ENCODE assay signal across 1 cellular context in the genomic region with DNA sequence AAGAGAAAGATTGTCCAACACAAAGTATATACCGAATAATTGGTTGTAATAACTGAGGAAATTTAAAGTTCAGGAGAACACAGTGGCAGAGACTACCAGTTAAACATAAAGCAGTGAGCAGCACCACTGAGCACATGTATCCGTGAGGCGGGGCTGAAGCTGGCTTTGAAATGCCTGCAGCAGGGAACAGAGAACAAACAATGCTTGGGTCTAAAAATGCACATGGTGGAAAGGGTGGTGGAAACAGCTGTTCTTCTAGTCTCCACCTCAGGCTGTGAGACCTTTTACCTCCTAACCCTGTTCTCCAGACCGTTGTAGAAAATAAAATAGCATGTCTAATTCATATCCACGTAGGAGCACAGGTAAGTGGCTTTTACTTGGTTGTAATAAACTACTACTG.
A peak's percentile ranks its signal among the peaks of the same experiment; 100 is the strongest.
TF ChIP-seq lines count a peak whose summit lies in the region.

No MANE protein-coding gene starts in this region.

TF ChIP-seq in HepG2, 621 proteins besides CTCF, POLR2A, EP300 and RAD21 (continues in another document):
- TF ChIP-seq, protein P1, sequence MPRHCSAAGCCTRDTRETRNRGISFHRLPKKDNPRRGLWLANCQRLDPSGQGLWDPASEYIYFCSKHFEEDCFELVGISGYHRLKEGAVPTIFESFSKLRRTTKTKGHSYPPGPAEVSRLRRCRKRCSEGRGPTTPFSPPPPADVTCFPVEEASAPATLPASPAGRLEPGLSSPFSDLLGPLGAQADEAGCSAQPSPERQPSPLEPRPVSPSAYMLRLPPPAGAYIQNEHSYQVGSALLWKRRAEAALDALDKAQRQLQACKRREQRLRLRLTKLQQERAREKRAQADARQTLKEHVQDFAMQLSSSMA (CRISPR knock-in tag; IDR thresholded peaks at IDR 0.05): no peak
- no peak for TF ChIP-seq CREB1 (IDR thresholded peaks at IDR 0.05)
- no peak for TF ChIP-seq CREB1 (CRISPR knock-in tag; IDR thresholded peaks at IDR 0.05)
- TF ChIP-seq SOX6 (IDR thresholded peaks at IDR 0.05): no peak
- TF ChIP-seq SOX6 (CRISPR knock-in tag; IDR thresholded peaks at IDR 0.05): peak; percentile 30; the same call in 1 of the 2 replicates
- TF ChIP-seq TEAD3 (CRISPR knock-in tag; optimal IDR thresholded peaks at IDR 0.05; ENCODE audit: borderline replicate concordance): peak; percentile 53
- no peak for TF ChIP-seq ZNF792 (CRISPR knock-in tag; IDR thresholded peaks at IDR 0.05)
- TF ChIP-seq ZFY (CRISPR knock-in tag; IDR thresholded peaks at IDR 0.05): no peak
- no peak for TF ChIP-seq ZSCAN21 (CRISPR knock-in tag; IDR thresholded peaks at IDR 0.05; ENCODE audit: borderline replicate concordance)
- TF ChIP-seq, protein P2, sequence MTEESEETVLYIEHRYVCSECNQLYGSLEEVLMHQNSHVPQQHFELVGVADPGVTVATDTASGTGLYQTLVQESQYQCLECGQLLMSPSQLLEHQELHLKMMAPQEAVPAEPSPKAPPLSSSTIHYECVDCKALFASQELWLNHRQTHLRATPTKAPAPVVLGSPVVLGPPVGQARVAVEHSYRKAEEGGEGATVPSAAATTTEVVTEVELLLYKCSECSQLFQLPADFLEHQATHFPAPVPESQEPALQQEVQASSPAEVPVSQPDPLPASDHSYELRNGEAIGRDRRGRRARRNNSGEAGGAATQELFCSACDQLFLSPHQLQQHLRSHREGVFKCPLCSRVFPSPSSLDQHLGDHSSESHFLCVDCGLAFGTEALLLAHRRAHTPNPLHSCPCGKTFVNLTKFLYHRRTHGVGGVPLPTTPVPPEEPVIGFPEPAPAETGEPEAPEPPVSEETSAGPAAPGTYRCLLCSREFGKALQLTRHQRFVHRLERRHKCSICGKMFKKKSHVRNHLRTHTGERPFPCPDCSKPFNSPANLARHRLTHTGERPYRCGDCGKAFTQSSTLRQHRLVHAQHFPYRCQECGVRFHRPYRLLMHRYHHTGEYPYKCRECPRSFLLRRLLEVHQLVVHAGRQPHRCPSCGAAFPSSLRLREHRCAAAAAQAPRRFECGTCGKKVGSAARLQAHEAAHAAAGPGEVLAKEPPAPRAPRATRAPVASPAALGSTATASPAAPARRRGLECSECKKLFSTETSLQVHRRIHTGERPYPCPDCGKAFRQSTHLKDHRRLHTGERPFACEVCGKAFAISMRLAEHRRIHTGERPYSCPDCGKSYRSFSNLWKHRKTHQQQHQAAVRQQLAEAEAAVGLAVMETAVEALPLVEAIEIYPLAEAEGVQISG (CRISPR knock-in tag; IDR thresholded peaks at IDR 0.05): 0 out of 2 replicates have a peak, but pooled peaks have one; percentile 15
- TF ChIP-seq, protein P3, sequence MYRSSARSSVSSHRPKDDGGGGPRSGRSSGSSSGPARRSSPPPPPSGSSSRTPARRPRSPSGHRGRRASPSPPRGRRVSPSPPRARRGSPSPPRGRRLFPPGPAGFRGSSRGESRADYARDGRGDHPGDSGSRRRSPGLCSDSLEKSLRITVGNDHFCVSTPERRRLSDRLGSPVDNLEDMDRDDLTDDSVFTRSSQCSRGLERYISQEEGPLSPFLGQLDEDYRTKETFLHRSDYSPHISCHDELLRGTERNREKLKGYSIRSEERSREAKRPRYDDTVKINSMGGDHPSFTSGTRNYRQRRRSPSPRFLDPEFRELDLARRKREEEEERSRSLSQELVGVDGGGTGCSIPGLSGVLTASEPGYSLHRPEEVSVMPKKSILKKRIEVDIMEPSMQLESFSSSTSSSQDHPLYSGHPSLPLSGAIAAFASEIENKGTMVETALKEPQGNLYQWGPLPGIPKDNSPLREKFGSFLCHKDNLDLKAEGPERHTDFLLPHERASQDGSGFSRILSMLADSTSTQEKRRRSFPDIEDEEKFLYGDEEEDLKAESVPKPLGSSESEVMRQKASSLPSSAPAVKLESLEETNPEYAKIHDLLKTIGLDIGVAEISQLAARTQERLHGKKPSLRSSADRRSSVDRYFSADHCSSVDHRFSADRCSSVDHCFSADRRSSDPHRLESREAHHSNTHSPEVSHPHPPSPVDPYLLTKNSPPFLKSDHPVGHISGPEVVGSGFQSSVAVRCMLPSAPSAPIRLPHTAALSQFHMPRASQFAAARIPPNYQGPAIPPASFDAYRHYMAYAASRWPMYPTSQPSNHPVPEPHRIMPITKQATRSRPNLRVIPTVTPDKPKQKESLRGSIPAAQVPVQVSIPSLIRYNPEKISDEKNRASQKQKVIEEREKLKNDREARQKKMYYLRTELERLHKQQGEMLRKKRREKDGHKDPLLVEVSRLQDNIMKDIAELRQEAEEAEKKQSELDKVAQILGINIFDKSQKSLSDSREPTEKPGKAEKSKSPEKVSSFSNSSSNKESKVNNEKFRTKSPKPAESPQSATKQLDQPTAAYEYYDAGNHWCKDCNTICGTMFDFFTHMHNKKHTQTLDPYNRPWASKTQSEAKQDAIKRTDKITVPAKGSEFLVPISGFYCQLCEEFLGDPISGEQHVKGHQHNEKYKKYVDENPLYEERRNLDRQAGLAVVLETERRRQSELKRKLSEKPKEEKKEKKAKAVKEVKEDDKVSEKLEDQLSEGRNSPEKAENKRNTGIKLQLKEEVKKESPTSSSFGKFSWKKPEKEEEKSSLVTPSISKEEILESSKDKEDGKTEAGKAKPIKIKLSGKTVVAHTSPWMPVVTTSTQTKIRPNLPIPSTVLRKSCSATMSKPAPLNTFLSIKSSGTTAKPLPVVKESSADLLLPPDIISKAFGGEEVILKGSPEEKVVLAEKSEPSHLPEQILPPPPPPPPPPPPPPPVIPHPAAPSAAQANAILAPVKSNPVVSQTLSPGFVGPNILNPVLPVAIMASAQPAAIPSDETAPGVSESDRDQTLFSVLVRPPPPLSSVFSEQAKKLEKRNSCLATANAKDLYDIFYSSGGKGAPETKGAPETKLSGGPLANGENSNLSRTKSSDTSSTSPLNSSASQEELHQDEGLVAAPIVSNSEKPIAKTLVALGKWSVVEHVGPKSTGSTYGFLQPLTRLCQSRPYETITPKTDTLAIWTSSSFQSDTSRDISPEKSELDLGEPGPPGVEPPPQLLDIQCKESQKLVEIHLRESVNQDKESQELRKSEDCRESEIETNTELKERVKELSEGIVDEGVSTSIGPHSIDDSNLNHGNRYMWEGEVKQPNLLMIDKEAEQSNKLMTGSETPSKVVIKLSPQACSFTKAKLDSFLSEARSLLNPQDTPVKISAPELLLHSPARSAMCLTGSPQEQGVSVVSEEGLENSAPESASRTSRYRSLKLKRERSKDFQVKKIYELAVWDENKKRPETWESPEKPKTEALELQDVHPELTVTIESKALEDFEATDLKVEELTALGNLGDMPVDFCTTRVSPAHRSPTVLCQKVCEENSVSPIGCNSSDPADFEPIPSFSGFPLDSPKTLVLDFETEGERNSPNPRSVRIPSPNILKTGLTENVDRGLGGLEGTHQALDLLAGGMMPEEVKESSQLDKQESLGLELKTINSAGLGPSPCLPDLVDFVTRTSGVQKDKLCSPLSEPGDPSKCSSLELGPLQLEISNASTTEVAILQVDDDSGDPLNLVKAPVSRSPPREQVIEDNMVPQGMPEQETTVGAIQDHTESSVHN (CRISPR knock-in tag; IDR thresholded peaks at IDR 0.05): no peak
- TF ChIP-seq DNMT1 (CRISPR knock-in tag; IDR thresholded peaks at IDR 0.05): no peak
- TF ChIP-seq FOXK1 (CRISPR knock-in tag; IDR thresholded peaks at IDR 0.05; ENCODE audit: borderline replicate concordance, low read depth): no peak
- TF ChIP-seq ERF (CRISPR knock-in tag; IDR thresholded peaks at IDR 0.05): peak; percentile 27; the same call in 1 of the 2 replicates
- TF ChIP-seq, protein P4, sequence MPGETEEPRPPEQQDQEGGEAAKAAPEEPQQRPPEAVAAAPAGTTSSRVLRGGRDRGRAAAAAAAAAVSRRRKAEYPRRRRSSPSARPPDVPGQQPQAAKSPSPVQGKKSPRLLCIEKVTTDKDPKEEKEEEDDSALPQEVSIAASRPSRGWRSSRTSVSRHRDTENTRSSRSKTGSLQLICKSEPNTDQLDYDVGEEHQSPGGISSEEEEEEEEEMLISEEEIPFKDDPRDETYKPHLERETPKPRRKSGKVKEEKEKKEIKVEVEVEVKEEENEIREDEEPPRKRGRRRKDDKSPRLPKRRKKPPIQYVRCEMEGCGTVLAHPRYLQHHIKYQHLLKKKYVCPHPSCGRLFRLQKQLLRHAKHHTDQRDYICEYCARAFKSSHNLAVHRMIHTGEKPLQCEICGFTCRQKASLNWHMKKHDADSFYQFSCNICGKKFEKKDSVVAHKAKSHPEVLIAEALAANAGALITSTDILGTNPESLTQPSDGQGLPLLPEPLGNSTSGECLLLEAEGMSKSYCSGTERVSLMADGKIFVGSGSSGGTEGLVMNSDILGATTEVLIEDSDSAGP (CRISPR knock-in tag; IDR thresholded peaks at IDR 0.05; ENCODE audit: borderline replicate concordance): no peak
- 0 out of 2 replicates have a peak, but pooled peaks have one; percentile 9 for TF ChIP-seq THAP11 (CRISPR knock-in tag; IDR thresholded peaks at IDR 0.05)
- TF ChIP-seq RXRA (CRISPR knock-in tag; IDR thresholded peaks at IDR 0.05): no peak
- no peak for TF ChIP-seq HNRNPH1 (optimal IDR thresholded peaks at IDR 0.05; ENCODE audit: low read depth, low read length)
- peak; percentile 11; the same call in 1 of the 2 replicates for TF ChIP-seq RARA (CRISPR knock-in tag; IDR thresholded peaks at IDR 0.05)
- no peak for TF ChIP-seq ARNTL (CRISPR knock-in tag; IDR thresholded peaks at IDR 0.05)
- TF ChIP-seq SRY (CRISPR knock-in tag; IDR thresholded peaks at IDR 0.05): no peak
- TF ChIP-seq HNRNPK (IDR thresholded peaks at IDR 0.05; ENCODE audit: low read depth, low read length, poor library complexity, severe bottlenecking): no peak
- TF ChIP-seq FOXM1 (CRISPR knock-in tag; IDR thresholded peaks at IDR 0.05): no peak
- 0 out of 2 replicates have a peak, but pooled peaks have one; percentile 3 for TF ChIP-seq SMC3 (IDR thresholded peaks at IDR 0.05; ENCODE audit: low read length)
- TF ChIP-seq YEATS4 (CRISPR knock-in tag; IDR thresholded peaks at IDR 0.05; ENCODE audit: borderline replicate concordance): peak; percentile 46; the same call in 1 of the 2 replicates
- peak; percentile 71 for TF ChIP-seq MYC (CRISPR knock-in tag; IDR thresholded peaks at IDR 0.05; ENCODE audit: borderline replicate concordance)
- TF ChIP-seq ZNF160 (CRISPR knock-in tag; IDR thresholded peaks at IDR 0.05): no peak
- TF ChIP-seq, protein P5, sequence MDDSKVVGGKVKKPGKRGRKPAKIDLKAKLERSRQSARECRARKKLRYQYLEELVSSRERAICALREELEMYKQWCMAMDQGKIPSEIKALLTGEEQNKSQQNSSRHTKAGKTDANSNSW (CRISPR knock-in tag; IDR thresholded peaks at IDR 0.05; ENCODE audit: borderline replicate concordance): no peak
- TF ChIP-seq, protein P6, sequence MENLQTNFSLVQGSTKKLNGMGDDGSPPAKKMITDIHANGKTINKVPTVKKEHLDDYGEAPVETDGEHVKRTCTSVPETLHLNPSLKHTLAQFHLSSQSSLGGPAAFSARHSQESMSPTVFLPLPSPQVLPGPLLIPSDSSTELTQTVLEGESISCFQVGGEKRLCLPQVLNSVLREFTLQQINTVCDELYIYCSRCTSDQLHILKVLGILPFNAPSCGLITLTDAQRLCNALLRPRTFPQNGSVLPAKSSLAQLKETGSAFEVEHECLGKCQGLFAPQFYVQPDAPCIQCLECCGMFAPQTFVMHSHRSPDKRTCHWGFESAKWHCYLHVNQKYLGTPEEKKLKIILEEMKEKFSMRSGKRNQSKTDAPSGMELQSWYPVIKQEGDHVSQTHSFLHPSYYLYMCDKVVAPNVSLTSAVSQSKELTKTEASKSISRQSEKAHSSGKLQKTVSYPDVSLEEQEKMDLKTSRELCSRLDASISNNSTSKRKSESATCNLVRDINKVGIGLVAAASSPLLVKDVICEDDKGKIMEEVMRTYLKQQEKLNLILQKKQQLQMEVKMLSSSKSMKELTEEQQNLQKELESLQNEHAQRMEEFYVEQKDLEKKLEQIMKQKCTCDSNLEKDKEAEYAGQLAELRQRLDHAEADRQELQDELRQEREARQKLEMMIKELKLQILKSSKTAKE (CRISPR knock-in tag; IDR thresholded peaks at IDR 0.05; ENCODE audit: borderline replicate concordance): no peak
- no peak for TF ChIP-seq ZNF562 (CRISPR knock-in tag; IDR thresholded peaks at IDR 0.05; ENCODE audit: borderline replicate concordance)
- TF ChIP-seq, protein P7, sequence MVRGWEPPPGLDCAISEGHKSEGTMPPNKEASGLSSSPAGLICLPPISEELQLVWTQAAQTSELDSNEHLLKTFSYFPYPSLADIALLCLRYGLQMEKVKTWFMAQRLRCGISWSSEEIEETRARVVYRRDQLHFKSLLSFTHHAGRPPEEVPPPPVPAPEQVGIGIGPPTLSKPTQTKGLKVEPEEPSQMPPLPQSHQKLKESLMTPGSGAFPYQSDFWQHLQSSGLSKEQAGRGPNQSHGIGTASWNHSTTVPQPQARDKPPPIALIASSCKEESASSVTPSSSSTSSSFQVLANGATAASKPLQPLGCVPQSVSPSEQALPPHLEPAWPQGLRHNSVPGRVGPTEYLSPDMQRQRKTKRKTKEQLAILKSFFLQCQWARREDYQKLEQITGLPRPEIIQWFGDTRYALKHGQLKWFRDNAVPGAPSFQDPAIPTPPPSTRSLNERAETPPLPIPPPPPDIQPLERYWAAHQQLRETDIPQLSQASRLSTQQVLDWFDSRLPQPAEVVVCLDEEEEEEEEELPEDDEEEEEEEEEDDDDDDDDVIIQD (CRISPR knock-in tag; IDR thresholded peaks at IDR 0.05; ENCODE audit: low read depth): peak; percentile 43; the same call in 1 of the 2 replicates
- peak; percentile 48; the same call in 1 of the 3 replicates for TF ChIP-seq MXI1 (IDR thresholded peaks at IDR 0.05; ENCODE audit: borderline replicate concordance, low read depth, low read length)
- TF ChIP-seq ZNF501 (CRISPR knock-in tag; IDR thresholded peaks at IDR 0.05): no peak
- no peak for TF ChIP-seq ZFAT (CRISPR knock-in tag; conservative IDR thresholded peaks at IDR 0.05)
- TF ChIP-seq ZNF644 (CRISPR knock-in tag; IDR thresholded peaks at IDR 0.05; ENCODE audit: low read depth): peak; percentile 79
- TF ChIP-seq SNAI1 (CRISPR knock-in tag; IDR thresholded peaks at IDR 0.05; ENCODE audit: borderline replicate concordance): no peak
- TF ChIP-seq, protein P8, sequence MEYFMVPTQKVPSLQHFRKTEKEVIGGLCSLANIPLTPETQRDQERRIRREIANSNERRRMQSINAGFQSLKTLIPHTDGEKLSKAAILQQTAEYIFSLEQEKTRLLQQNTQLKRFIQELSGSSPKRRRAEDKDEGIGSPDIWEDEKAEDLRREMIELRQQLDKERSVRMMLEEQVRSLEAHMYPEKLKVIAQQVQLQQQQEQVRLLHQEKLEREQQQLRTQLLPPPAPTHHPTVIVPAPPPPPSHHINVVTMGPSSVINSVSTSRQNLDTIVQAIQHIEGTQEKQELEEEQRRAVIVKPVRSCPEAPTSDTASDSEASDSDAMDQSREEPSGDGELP (IDR thresholded peaks at IDR 0.05; ENCODE audit: borderline replicate concordance, low read depth): peak; percentile 86
- TF ChIP-seq ZNF136 (CRISPR knock-in tag; IDR thresholded peaks at IDR 0.05; ENCODE audit: low read depth): no peak
- TF ChIP-seq SNAPC2 (CRISPR knock-in tag; IDR thresholded peaks at IDR 0.05): no peak
- no peak for TF ChIP-seq ZNF530 (CRISPR knock-in tag; IDR thresholded peaks at IDR 0.05; ENCODE audit: low read depth)
